8 cellular contexts compared by ENCODE assay signal in genomic region chr17:77325537-77325825, GRCh38.
DNase-seq lines count a peak whose midpoint lies in the region; ATAC-seq, FAIRE-seq and TF ChIP-seq lines count a peak whose summit lies in the region.

No MANE protein-coding gene starts in this region.

- no peak overlapping the region for H3K4me3 Mint-ChIP-seq in activated CD8-positive, alpha-beta memory T cell treated with anti-CD3 and anti-CD28 coated beads, Interleukin-2, amount 10 ng/mL, durations not matched to agents 7 days and 5 days
- H3K4me3 Mint-ChIP-seq in chondrocyte (ENCODE audit: unreplicated experiment): no peak overlapping the region

- peaks cover 67% of the 10 kb centered on the region for H3K4me1 ChIP-seq in skeletal muscle satellite cell (ENCODE audit: control insufficient read depth, insufficient read depth, low read length)

- DNase-seq in activated CD8-positive, alpha-beta memory T cell treated with anti-CD3 and anti-CD28 coated beads, Interleukin-2, amount 10 ng/mL, durations not matched to agents 7 days and 5 days: no peak
- no peak for DNase-seq in activated CD8-positive, alpha-beta memory T cell treated with anti-CD3 and anti-CD28 coated beads for 24 hours
- DNase-seq in chondrocyte (ENCODE audit: low spot score): no peak
- DNase-seq in HTR-8/SVneo (ENCODE audit: insufficient read length, low spot score): no peak
- no peak for DNase-seq in NCI-H1105 (lab: John Stamatoyannopoulos, UW)

- CTCF ChIA-PET in activated CD8-positive, alpha-beta memory T cell treated with anti-CD3 and anti-CD28 coated beads, Interleukin-2, amount 10 ng/mL, durations not matched to agents 7 days and 5 days (lab: Charles Lee): interaction anchor here (1.1 to 2.0 kb wide), 7 partner anchors 21 to 169 kb away, joined by 3 to 8 read pairs (median 5); no protein-coding TSS in a partner anchor

- FAIRE-seq in HTR-8/SVneo (lab: Jason Lieb, UNC): no peak

- peak overlapping the region; percentile 82 for H3K4me2 ChIP-seq in skeletal muscle satellite cell (ENCODE audit: low read length)

- H3K9me3 ChIP-seq in skeletal muscle satellite cell (replicated peaks; ENCODE audit: low read length): no peaks in the 10 kb centered on the region

- peak overlapping the region; percentile 87 for H3K9ac ChIP-seq in skeletal muscle satellite cell (ENCODE audit: low read depth, low read length)

- H3K36me3 Mint-ChIP-seq in activated CD8-positive, alpha-beta memory T cell treated with anti-CD3 and anti-CD28 coated beads, Interleukin-2, amount 10 ng/mL, durations not matched to agents 7 days and 5 days: no peaks in the 10 kb centered on the region
- H3K36me3 Mint-ChIP-seq in chondrocyte (ENCODE audit: low read depth): no peaks in the 10 kb centered on the region

- H3K4me3 ChIP-seq in skeletal muscle satellite cell (ENCODE audit: low read length): peak overlapping the region; percentile 51

- no peaks in the 10 kb centered on the region for H3K27me3 Mint-ChIP-seq in activated CD8-positive, alpha-beta memory T cell treated with anti-CD3 and anti-CD28 coated beads, Interleukin-2, amount 10 ng/mL, durations not matched to agents 7 days and 5 days
- H3K27me3 Mint-ChIP-seq in chondrocyte (ENCODE audit: low read depth): no peaks in the 10 kb centered on the region

- H3K9me3 Mint-ChIP-seq in activated CD8-positive, alpha-beta memory T cell treated with anti-CD3 and anti-CD28 coated beads, Interleukin-2, amount 10 ng/mL, durations not matched to agents 7 days and 5 days (ENCODE audit: low read depth): no peaks in the 10 kb centered on the region
- H3K9me3 Mint-ChIP-seq in chondrocyte (ENCODE audit: low read depth): no peaks in the 10 kb centered on the region

- peak overlapping the region; percentile 51 for H3K27ac Mint-ChIP-seq in activated CD8-positive, alpha-beta memory T cell treated with anti-CD3 and anti-CD28 coated beads, Interleukin-2, amount 10 ng/mL, durations not matched to agents 7 days and 5 days
- H3K27ac Mint-ChIP-seq in chondrocyte (ENCODE audit: unreplicated experiment): peak overlapping the region; percentile 100

- no peak for TF ChIP-seq CTCF in chondrocyte (IDR thresholded peaks at IDR 0.05)

- H3K27me3 ChIP-seq in skeletal muscle satellite cell (ENCODE audit: control insufficient read depth, insufficient read depth, low read length): no peaks in the 10 kb centered on the region

- peaks cover 37% of the 10 kb centered on the region for H3K4me1 Mint-ChIP-seq in activated CD8-positive, alpha-beta memory T cell treated with anti-CD3 and anti-CD28 coated beads, Interleukin-2, amount 10 ng/mL, durations not matched to agents 7 days and 5 days
- peaks cover 64% of the 10 kb centered on the region for H3K4me1 Mint-ChIP-seq in chondrocyte (ENCODE audit: low read depth)

- ATAC-seq in activated CD8-positive, alpha-beta memory T cell treated with anti-CD3 and anti-CD28 coated beads, Interleukin-2, amount 10 ng/mL, durations not matched to agents 7 days and 5 days: peak; percentile 18
- ATAC-seq in HG03025 (IDR thresholded peaks at IDR 0.05; ENCODE audit: low FRiP score, unreplicated experiment) (peak; percentile 4), GM21367 (IDR thresholded peaks at IDR 0.05; ENCODE audit: unreplicated experiment) (no peak)

- H3K36me3 ChIP-seq in skeletal muscle satellite cell (ENCODE audit: insufficient read depth, low read length): peaks cover 20% of the 10 kb centered on the region
